ENCODE assay signal across 25 cellular contexts in the genomic region with DNA sequence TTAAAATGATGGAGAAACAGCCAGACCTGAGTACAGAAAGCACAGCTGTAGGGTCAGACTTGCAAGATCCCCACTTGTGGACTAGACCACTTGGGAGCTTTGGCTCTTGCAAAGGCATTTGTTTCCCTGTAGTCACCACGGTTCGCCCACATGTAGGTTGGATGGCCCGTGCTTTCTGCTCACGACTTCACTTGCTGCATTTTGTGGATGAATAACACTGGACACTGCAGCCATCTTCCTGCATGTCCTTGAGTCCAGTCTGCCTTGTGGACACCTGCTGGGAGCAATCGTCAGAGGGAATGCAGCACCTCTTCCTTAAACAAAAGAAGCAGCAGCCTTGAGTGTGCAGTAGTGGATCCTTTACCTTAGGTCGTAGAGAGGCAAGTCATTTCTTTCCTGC.
"Had no signal": no experiment of that assay in that cellular context is flagged by ENCODE, and none has a peak within 500 bp of the region (broad histone marks: within the 10 kb centered on the region; RNA-seq: fewer than 3 reads in every experiment).

No MANE protein-coding gene starts in this region.

- H3K9me3 ChIP-seq: esophagus muscularis mucosa, suprapubic skin, tibial artery had no signal

- H3K4me3 ChIP-seq: esophagus muscularis mucosa, heart right ventricle, suprapubic skin, tibial artery had no signal

- H3K27ac Mint-ChIP-seq: activated CD4-positive, alpha-beta memory T cell treated with anti-CD3 and anti-CD28 coated beads, Interleukin-2, amount 10 ng/mL, durations not matched to agents 7 days and 5 days; activated CD4-positive, alpha-beta T cell treated with anti-CD3 and anti-CD28 coated beads, Interleukin-2, amount 10 ng/mL, durations not matched to agents 7 days and 5 days; activated naive CD4-positive, alpha-beta T cell treated with anti-CD3 and anti-CD28 coated beads, Interleukin-2, amount 10 ng/mL, durations not matched to agents 7 days and 5 days; activated naive CD8-positive, alpha-beta T cell treated with anti-CD3 and anti-CD28 coated beads, Interleukin-2, amount 10 ng/mL, durations not matched to agents 7 days and 5 days; activated T-cell treated with anti-CD3 and anti-CD28 coated beads, Interleukin-2, amount 50 U/mL, for 24 hours; nephron; T-helper 17 cell had no signal

- H3K4me1 Mint-ChIP-seq: activated CD4-positive, alpha-beta memory T cell treated with anti-CD3 and anti-CD28 coated beads, Interleukin-2, amount 10 ng/mL, durations not matched to agents 7 days and 5 days; activated CD4-positive, alpha-beta T cell treated with anti-CD3 and anti-CD28 coated beads, Interleukin-2, amount 10 ng/mL, durations not matched to agents 7 days and 5 days; activated naive CD4-positive, alpha-beta T cell treated with anti-CD3 and anti-CD28 coated beads, Interleukin-2, amount 10 ng/mL, durations not matched to agents 7 days and 5 days; activated naive CD8-positive, alpha-beta T cell treated with anti-CD3 and anti-CD28 coated beads, Interleukin-2, amount 10 ng/mL, durations not matched to agents 7 days and 5 days; T-helper 17 cell had no signal

- H3K9ac ChIP-seq: parathyroid adenoma had no signal

- H3K4me3 Mint-ChIP-seq: activated CD4-positive, alpha-beta memory T cell treated with anti-CD3 and anti-CD28 coated beads, Interleukin-2, amount 10 ng/mL, durations not matched to agents 7 days and 5 days; activated CD4-positive, alpha-beta T cell treated with anti-CD3 and anti-CD28 coated beads, Interleukin-2, amount 10 ng/mL, durations not matched to agents 7 days and 5 days; activated naive CD4-positive, alpha-beta T cell treated with anti-CD3 and anti-CD28 coated beads, Interleukin-2, amount 10 ng/mL, durations not matched to agents 7 days and 5 days; activated naive CD8-positive, alpha-beta T cell treated with anti-CD3 and anti-CD28 coated beads, Interleukin-2, amount 10 ng/mL, durations not matched to agents 7 days and 5 days; activated T-cell treated with anti-CD3 and anti-CD28 coated beads, Interleukin-2, amount 50 U/mL, for 24 hours; nephron; T-helper 17 cell had no signal

- H3K4me1 ChIP-seq: esophagus muscularis mucosa, foreskin keratinocyte, heart right ventricle, parathyroid adenoma, suprapubic skin, tibial artery had no signal

- H2AFZ ChIP-seq: parathyroid adenoma had no signal

- H3K27me3 Mint-ChIP-seq: activated CD4-positive, alpha-beta memory T cell treated with anti-CD3 and anti-CD28 coated beads, Interleukin-2, amount 10 ng/mL, durations not matched to agents 7 days and 5 days had no signal

- H3K27me3 ChIP-seq: brain microvascular endothelial cell, foreskin keratinocyte had no signal

- H3K27ac ChIP-seq: brain microvascular endothelial cell, esophagus muscularis mucosa, foreskin keratinocyte, heart right ventricle, parathyroid adenoma, suprapubic skin, tibial artery, WERI-Rb-1 had no signal

- ATAC-seq: foreskin keratinocyte, heart right ventricle, left ventricle myocardium superior, right cardiac atrium, T-helper 17 cell had no signal

- H3K36me3 ChIP-seq: brain microvascular endothelial cell, esophagus muscularis mucosa, heart right ventricle, suprapubic skin, tibial artery, WERI-Rb-1 had no signal

- H3K36me3 Mint-ChIP-seq: activated naive CD4-positive, alpha-beta T cell treated with anti-CD3 and anti-CD28 coated beads, Interleukin-2, amount 10 ng/mL, durations not matched to agents 7 days and 5 days; activated naive CD8-positive, alpha-beta T cell treated with anti-CD3 and anti-CD28 coated beads, Interleukin-2, amount 10 ng/mL, durations not matched to agents 7 days and 5 days had no signal

- DNase-seq: activated CD4-positive, alpha-beta memory T cell treated with anti-CD3 and anti-CD28 coated beads, Interleukin-2, amount 10 ng/mL, durations not matched to agents 7 days and 5 days; activated CD4-positive, alpha-beta T cell treated with anti-CD3 and anti-CD28 coated beads, Interleukin-2, amount 10 ng/mL, durations not matched to agents 7 days and 5 days; activated CD4-positive, CD25-positive, alpha-beta regulatory T cell treated with anti-CD3 and anti-CD28 coated beads, Interleukin-2, amount 50 U/mL, for 72 hours; activated CD8-positive, alpha-beta memory T cell treated with anti-CD3 and anti-CD28 coated beads, Interleukin-2, amount 50 U/mL, for 48 hours; activated gamma-delta T cell; activated naive CD4-positive, alpha-beta T cell treated with anti-CD3 and anti-CD28 coated beads, Interleukin-2, amount 10 ng/mL, durations not matched to agents 7 days and 5 days; activated naive CD8-positive, alpha-beta T cell treated with anti-CD3 and anti-CD28 coated beads, Interleukin-2, amount 10 ng/mL, durations not matched to agents 7 days and 5 days; activated T-cell treated with anti-CD3 and anti-CD28 coated beads, Interleukin-2, amount 50 U/mL, for 24 hours; brain microvascular endothelial cell; central memory CD4-positive, alpha-beta T cell; foreskin keratinocyte; heart right ventricle; left ventricle myocardium superior; right cardiac atrium; stimulated activated CD4-positive, alpha-beta T cell treated with anti-CD3 and anti-CD28 coated beads, Interleukin-15, amount 100 ng/mL, for 24 hours; stimulated activated CD4-positive, alpha-beta T cell treated with anti-CD3 and anti-CD28 coated beads, Interleukin-2, amount 100 ng/mL, for 24 hours; stimulated activated naive CD4-positive, alpha-beta T cell; T-helper 17 cell; T1000; tibial artery; WERI-Rb-1 had no signal

- H3K9me3 Mint-ChIP-seq: nephron had no signal
